In genomic region chr18:79749251-79750191, GRCh38 we compare ENCODE assay signal across 1 cellular context.
TF ChIP-seq lines count a peak whose summit lies in the region.

No MANE protein-coding gene starts in this region.

TF ChIP-seq in HepG2, 621 proteins besides CTCF, POLR2A, EP300 and RAD21 (continued from another document):
- TF ChIP-seq UBTF (CRISPR knock-in tag; IDR thresholded peaks at IDR 0.05), result no peak
- TF ChIP-seq ZNF350 (CRISPR knock-in tag; IDR thresholded peaks at IDR 0.05; ENCODE audit: borderline replicate concordance, low read depth), result no peak
- TF ChIP-seq ZNF281 (CRISPR knock-in tag; IDR thresholded peaks at IDR 0.05; ENCODE audit: borderline replicate concordance), result no peak
- TF ChIP-seq ZNF724P (CRISPR knock-in tag; IDR thresholded peaks at IDR 0.05; ENCODE audit: borderline replicate concordance), result no peak
- no peak for TF ChIP-seq ZNF660 (CRISPR knock-in tag; IDR thresholded peaks at IDR 0.05; ENCODE audit: borderline replicate concordance, low read depth)
- TF ChIP-seq ZNF879 (CRISPR knock-in tag; IDR thresholded peaks at IDR 0.05), result no peak
- TF ChIP-seq SRSF9 (IDR thresholded peaks at IDR 0.05; ENCODE audit: borderline replicate concordance, insufficient read depth, low read depth, low read length, poor library complexity, severe bottlenecking), result no peak
TF ChIP-seq in HepG2: peak in this region for 0.
